9 cellular contexts compared by ENCODE assay signal in genomic region chr1:44500181-44501021, GRCh38.
DNase-seq lines count a peak whose midpoint lies in the region; ATAC-seq and TF ChIP-seq lines count a peak whose summit lies in the region.
"Had no signal": no experiment of that assay in that cellular context is flagged by ENCODE, and none has a peak within 500 bp of the region (broad histone marks: within the 10 kb centered on the region; RNA-seq: fewer than 3 reads in every experiment).

No MANE protein-coding gene starts in this region.

- H3K4me1 Mint-ChIP-seq in Calu3 (ENCODE audit: low read depth, unreplicated experiment) (peaks cover 8% of the 10 kb centered on the region), nephron progenitor cell (peaks cover 16% of the 10 kb centered on the region)

- DNase-seq in Calu3, result peak; percentile 37
- peak; percentile 80 for DNase-seq in NCI-H69 (lab: John Stamatoyannopoulos, UW)
- DNase-seq in fibroblast of the aortic adventitia (ENCODE audit: low read depth), result no peak
- DNase-seq in nephron progenitor cell, result peak; percentile 53
- no peak for DNase-seq in GOT3 (lab: John Stamatoyannopoulos, UW)
- no peak for DNase-seq in NOMO-1 (lab: John Stamatoyannopoulos, UW; ENCODE audit: unreplicated experiment in 2 of 2)
- no peak for DNase-seq in stimulated activated CD4-positive, alpha-beta T cell treated with anti-CD3 and anti-CD28 coated beads, Interleukin-12 subunit alpha, Interleukin-12 subunit beta, amount 100 ng/mL, for 4 hours

- H3K27me3 Mint-ChIP-seq in Calu3 (ENCODE audit: unreplicated experiment) (peaks cover 12% of the 10 kb centered on the region), nephron progenitor cell (ENCODE audit: low read depth, poor library complexity) (peaks cover 17% of the 10 kb centered on the region)

- no peak overlapping the region for H3K4me3 ChIP-seq in fibroblast of the aortic adventitia (ENCODE audit: low read depth, low read length)

- TF ChIP-seq CTCF in Calu3 (IDR thresholded peaks at IDR 0.05; ENCODE audit: unreplicated experiment) (no peak), fibroblast of the aortic adventitia (IDR thresholded peaks at IDR 0.05; ENCODE audit: insufficient read depth, low read length) (peak; percentile 26), nephron progenitor cell (IDR thresholded peaks at IDR 0.05) (no peak)

- no peak overlapping the region for H3K4me3 Mint-ChIP-seq in Calu3 (ENCODE audit: low read depth, unreplicated experiment)
- H3K4me3 Mint-ChIP-seq in nephron progenitor cell, result no peak overlapping the region
- H3K4me3 Mint-ChIP-seq: T-helper 1 cell treated with Interleukin-12 subunit alpha and Interleukin-12 subunit beta and Interleukin-4 antibody, amounts not matched to agents 30 μg/mL and 1 μg/mL, for 36 hours had no signal

- CTCF ChIA-PET in Calu3 (lab: Charles Lee), result interaction anchor here (0.6 to 1.1 kb wide), 9 partner anchors 72 to 394 kb away, joined by 3 to 11 read pairs (median 4); no protein-coding TSS in a partner anchor

- ATAC-seq in HG03280 (IDR thresholded peaks at IDR 0.05; ENCODE audit: unreplicated experiment), result no peak

- H3K27ac Mint-ChIP-seq in Calu3 (ENCODE audit: unreplicated experiment), result no peak overlapping the region
- no peak overlapping the region for H3K27ac Mint-ChIP-seq in nephron progenitor cell
- H3K27ac Mint-ChIP-seq: T-helper 1 cell treated with Interleukin-12 subunit alpha and Interleukin-12 subunit beta and Interleukin-4 antibody, amounts not matched to agents 30 μg/mL and 1 μg/mL, for 36 hours had no signal

- H3K9me3 Mint-ChIP-seq in Calu3 (ENCODE audit: low read depth, unreplicated experiment) (no peaks in the 10 kb centered on the region), nephron progenitor cell (no peaks in the 10 kb centered on the region)
- H3K9me3 Mint-ChIP-seq: T-helper 1 cell treated with Interleukin-12 subunit alpha and Interleukin-12 subunit beta and Interleukin-4 antibody, amounts not matched to agents 30 μg/mL and 1 μg/mL, for 36 hours had no signal

- intact Hi-C loops in Calu3 (cut with micrococcal nuclease; ENCODE audit: unreplicated experiment), result loop anchor here (5.0 to 10.0 kb wide), 2 partner anchors 123 to 286 kb away; partner anchors contain the start of gene DMAP1

- H3K36me3 Mint-ChIP-seq in Calu3 (ENCODE audit: insufficient read depth, unreplicated experiment), result no peaks in the 10 kb centered on the region
- no peaks in the 10 kb centered on the region for H3K36me3 Mint-ChIP-seq in nephron progenitor cell (ENCODE audit: low read depth)

- BruUV-seq in Calu3 (replicated peaks; lab: Mats Ljungman, UMichigan), result no TSS peak

Comparison
In these comparisons a context has a peak if more than half of its experiments do, and no peak if none do; other contexts are left out.
1. DNase-seq: peak in Calu3 (single experiment), NCI-H69 (single experiment) and nephron progenitor cell (single experiment); none in fibroblast of the aortic adventitia (single experiment), GOT3 (single experiment), NOMO-1 (0 of 2) and stimulated activated CD4-positive, alpha-beta T cell treated with anti-CD3 and anti-CD28 coated beads, Interleukin-12 subunit alpha, Interleukin-12 subunit beta, amount 100 ng/mL, for 4 hours (single experiment).